ENCODE assay signal across 8 cellular contexts in genomic region chr17:1628856-1629646, GRCh38. TPM values are rescaled to one million over a fixed set of nuclear protein-coding genes. Genes with fewer than 3 reads are reported as not detected.
A peak's percentile ranks its signal among the peaks of the same experiment; 100 is the strongest.
DNase-seq lines count a peak whose midpoint lies in the region; ATAC-seq and TF ChIP-seq lines count a peak whose summit lies in the region.

No MANE protein-coding gene starts in this region.

- intact Hi-C loops in esophagus muscularis mucosa (cut with DNase I): loop anchor here (2.0 kb wide), 1 partner anchor 52 kb away; no protein-coding TSS in a partner anchor

- peak overlapping the region; percentile 97 to 98 for H3K4me3 Mint-ChIP-seq in activated T-cell treated with anti-CD3 and anti-CD28 coated beads, Interleukin-2, amount 50 U/mL, for 72 hours

- no peaks in the 10 kb centered on the region for H3K27me3 ChIP-seq in esophagus muscularis mucosa

- peak; percentile 51 to 62 (median 57) for TF ChIP-seq CTCF in esophagus muscularis mucosa (IDR thresholded peaks at IDR 0.05)

- H3K4me3 ChIP-seq in esophagus muscularis mucosa: peak overlapping the region; percentile 68 to 89 (median 80)

- peak; percentile 75 for DNase-seq in DMS153 (lab: John Stamatoyannopoulos, UW)
- peak; percentile 87 to 90 for DNase-seq in activated T-cell treated with anti-CD3 and anti-CD28 coated beads, Interleukin-2, amount 50 U/mL, for 72 hours
- DNase-seq in esophagus muscularis mucosa (ENCODE audit: extremely low spot score): peak; percentile 99
- DNase-seq in myocyte (ENCODE audit: low read depth): peak; percentile 97
- peak; percentile 80 for DNase-seq in stimulated activated CD8-positive, alpha-beta memory T cell treated with anti-CD3 and anti-CD28 coated beads, Interleukin-7, amount 100 ng/mL, for 24 hours (ENCODE audit: low read depth)

- peaks cover 27% of the 10 kb centered on the region for H3K4me1 Mint-ChIP-seq in activated T-cell treated with anti-CD3 and anti-CD28 coated beads, Interleukin-2, amount 50 U/mL, for 72 hours (ENCODE audit: low read depth)

- H3K9me3 ChIP-seq in KOPT-K1 (ENCODE audit: insufficient read depth, low read length, poor library complexity, severe bottlenecking) (no peaks in the 10 kb centered on the region), esophagus muscularis mucosa (no peaks in the 10 kb centered on the region)

- peak overlapping the region; percentile 41 for H3K27ac Mint-ChIP-seq in activated T-cell treated with anti-CD3 and anti-CD28 coated beads, Interleukin-2, amount 50 U/mL, for 72 hours

- peaks cover 20 to 35% (median 33%) of the 10 kb centered on the region in 4 donors for H3K4me1 ChIP-seq in esophagus muscularis mucosa

- H3K9me3 Mint-ChIP-seq in activated T-cell treated with anti-CD3 and anti-CD28 coated beads, Interleukin-2, amount 50 U/mL, for 72 hours: no peaks in the 10 kb centered on the region

- WGBS in esophagus muscularis mucosa: 0% methylated on average over 11 of the region's 84 CpGs

- H3K36me3 Mint-ChIP-seq in activated T-cell treated with anti-CD3 and anti-CD28 coated beads, Interleukin-2, amount 50 U/mL, for 72 hours (ENCODE audit: insufficient read depth in 2 of 2): peaks cover 0 to 2% of the 10 kb centered on the region in 2 donors

- TF ChIP-seq EP300 in esophagus muscularis mucosa (IDR thresholded peaks at IDR 0.05): no peak

- H3K36me3 ChIP-seq in KOPT-K1 (ENCODE audit: insufficient read depth, low read length) (peaks cover 14% of the 10 kb centered on the region; the same call in 1 of the 2 replicates), esophagus muscularis mucosa (no peaks in the 10 kb centered on the region)

- H3K27ac ChIP-seq in KOPT-K1 (ENCODE audit: low read depth, low read length, poor library complexity, severe bottlenecking) (peak overlapping the region; percentile 79), esophagus muscularis mucosa (replicated peaks in 1 of 4) (peak overlapping the region; percentile 90 to 95 (median 90))

- peak; percentile 48 for ATAC-seq in GM21619 (IDR thresholded peaks at IDR 0.05; ENCODE audit: unreplicated experiment)
- peak; percentile 83 to 85 for ATAC-seq in activated T-cell treated with anti-CD3 and anti-CD28 coated beads, Interleukin-2, amount 50 U/mL, for 72 hours (replicated peaks in 1 of 2)

- peaks cover 38% of the 10 kb centered on the region for H3K27me3 Mint-ChIP-seq in activated T-cell treated with anti-CD3 and anti-CD28 coated beads, Interleukin-2, amount 50 U/mL, for 72 hours (ENCODE audit: low read depth)

- peak; percentile 33 for TF ChIP-seq POLR2A in esophagus muscularis mucosa (IDR thresholded peaks at IDR 0.05; ENCODE audit: low read depth)

TF ChIP-seq in PFSK-1, 5 proteins besides CTCF, POLR2A, EP300 and RAD21:
- TF ChIP-seq SIN3A (IDR thresholded peaks at IDR 0.05; ENCODE audit: borderline replicate concordance, insufficient read depth, low read length) (0 out of 2 replicates have a peak, but pooled peaks have one; percentile 40), TAF1 (IDR thresholded peaks at IDR 0.05; ENCODE audit: borderline replicate concordance, insufficient read depth, low read length) (no peak), POLR2AphosphoS5 (IDR thresholded peaks at IDR 0.05; ENCODE audit: low read depth, low read length) (no peak; the same call in 1 of the 2 replicates)
- TF ChIP-seq, protein P1, sequence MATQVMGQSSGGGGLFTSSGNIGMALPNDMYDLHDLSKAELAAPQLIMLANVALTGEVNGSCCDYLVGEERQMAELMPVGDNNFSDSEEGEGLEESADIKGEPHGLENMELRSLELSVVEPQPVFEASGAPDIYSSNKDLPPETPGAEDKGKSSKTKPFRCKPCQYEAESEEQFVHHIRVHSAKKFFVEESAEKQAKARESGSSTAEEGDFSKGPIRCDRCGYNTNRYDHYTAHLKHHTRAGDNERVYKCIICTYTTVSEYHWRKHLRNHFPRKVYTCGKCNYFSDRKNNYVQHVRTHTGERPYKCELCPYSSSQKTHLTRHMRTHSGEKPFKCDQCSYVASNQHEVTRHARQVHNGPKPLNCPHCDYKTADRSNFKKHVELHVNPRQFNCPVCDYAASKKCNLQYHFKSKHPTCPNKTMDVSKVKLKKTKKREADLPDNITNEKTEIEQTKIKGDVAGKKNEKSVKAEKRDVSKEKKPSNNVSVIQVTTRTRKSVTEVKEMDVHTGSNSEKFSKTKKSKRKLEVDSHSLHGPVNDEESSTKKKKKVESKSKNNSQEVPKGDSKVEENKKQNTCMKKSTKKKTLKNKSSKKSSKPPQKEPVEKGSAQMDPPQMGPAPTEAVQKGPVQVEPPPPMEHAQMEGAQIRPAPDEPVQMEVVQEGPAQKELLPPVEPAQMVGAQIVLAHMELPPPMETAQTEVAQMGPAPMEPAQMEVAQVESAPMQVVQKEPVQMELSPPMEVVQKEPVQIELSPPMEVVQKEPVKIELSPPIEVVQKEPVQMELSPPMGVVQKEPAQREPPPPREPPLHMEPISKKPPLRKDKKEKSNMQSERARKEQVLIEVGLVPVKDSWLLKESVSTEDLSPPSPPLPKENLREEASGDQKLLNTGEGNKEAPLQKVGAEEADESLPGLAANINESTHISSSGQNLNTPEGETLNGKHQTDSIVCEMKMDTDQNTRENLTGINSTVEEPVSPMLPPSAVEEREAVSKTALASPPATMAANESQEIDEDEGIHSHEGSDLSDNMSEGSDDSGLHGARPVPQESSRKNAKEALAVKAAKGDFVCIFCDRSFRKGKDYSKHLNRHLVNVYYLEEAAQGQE (IDR thresholded peaks at IDR 0.05; ENCODE audit: insufficient read depth in 1 of 2, low read depth in 2 of 2, low read length in 2 of 2): no peak

RNA-seq across cellular contexts. Expression of gene SLC43A2, which starts 0.4 kb away (rescaled TPM):
- 19.0 TPM for polyA plus RNA-seq in PFSK-1 (2012; ENCODE audit: insufficient read length, low read depth)
- total RNA-seq in activated T-cell treated with anti-CD3 and anti-CD28 coated beads, Interleukin-2, amount 50 U/mL, for 72 hours: 1 to 10 TPM; 3.4 to 3.8 TPM
- total RNA-seq in esophagus muscularis mucosa: 10 to 100 TPM in 3 of 4 donors, 1 to 10 TPM in 1; 7.1 to 20.0 (median 13.7) TPM
- 13.9 and 15.6 TPM in 2 replicates for total RNA-seq in myocyte
- polyA plus RNA-seq in myocyte (2012): 8.8 TPM

RNA-seq across cellular contexts. Expression of gene SCARF1, which starts 16.5 kb away (rescaled TPM):
- 33.7 TPM for polyA plus RNA-seq in PFSK-1 (2012; ENCODE audit: insufficient read length, low read depth)
- 1 to 10 TPM; 1.9 to 2.5 TPM for total RNA-seq in activated T-cell treated with anti-CD3 and anti-CD28 coated beads, Interleukin-2, amount 50 U/mL, for 72 hours
- total RNA-seq in esophagus muscularis mucosa (10 to 100 TPM in 3 of 4 donors, 1 to 10 TPM in 1; 6.2 to 19.8 (median 12.8) TPM), myocyte (0.05 and 0.19 TPM in 2 replicates)
- 0.26 TPM for polyA plus RNA-seq in myocyte (2012)

RNA-seq across cellular contexts. Expression of gene RILP, which starts 20.6 kb away (rescaled TPM):
- 39.3 TPM for polyA plus RNA-seq in PFSK-1 (2012; ENCODE audit: insufficient read length, low read depth)
- 1 to 10 TPM; 3.4 to 4.4 TPM for total RNA-seq in activated T-cell treated with anti-CD3 and anti-CD28 coated beads, Interleukin-2, amount 50 U/mL, for 72 hours
- total RNA-seq in esophagus muscularis mucosa (10 to 100 TPM; 15.8 to 41.5 (median 24.0) TPM), myocyte (11.0 and 20.1 TPM in 2 replicates)
- polyA plus RNA-seq in myocyte (2012): 6.3 TPM

RNA-seq across cellular contexts. Expression of gene PRPF8, which starts 55.6 kb away (rescaled TPM):
- polyA plus RNA-seq in PFSK-1 (2012; ENCODE audit: insufficient read length, low read depth): 613 TPM
- 100 to 1,000 TPM; 332 to 390 TPM for total RNA-seq in activated T-cell treated with anti-CD3 and anti-CD28 coated beads, Interleukin-2, amount 50 U/mL, for 72 hours
- total RNA-seq in esophagus muscularis mucosa (100 to 1,000 TPM; 141 to 187 (median 163) TPM), myocyte (86.1 and 89.3 TPM in 2 replicates)
- polyA plus RNA-seq in myocyte (2012): 147 TPM

Comparison
In these comparisons a context has a peak if more than half of its experiments do, and no peak if none do; other contexts are left out.
1. Peak in every context shown above with its lines: DNase-seq, ATAC-seq, H3K4me3 ChIP-seq and H3K27ac ChIP-seq.